1 cellular context compared by ENCODE assay signal in the genomic region with DNA sequence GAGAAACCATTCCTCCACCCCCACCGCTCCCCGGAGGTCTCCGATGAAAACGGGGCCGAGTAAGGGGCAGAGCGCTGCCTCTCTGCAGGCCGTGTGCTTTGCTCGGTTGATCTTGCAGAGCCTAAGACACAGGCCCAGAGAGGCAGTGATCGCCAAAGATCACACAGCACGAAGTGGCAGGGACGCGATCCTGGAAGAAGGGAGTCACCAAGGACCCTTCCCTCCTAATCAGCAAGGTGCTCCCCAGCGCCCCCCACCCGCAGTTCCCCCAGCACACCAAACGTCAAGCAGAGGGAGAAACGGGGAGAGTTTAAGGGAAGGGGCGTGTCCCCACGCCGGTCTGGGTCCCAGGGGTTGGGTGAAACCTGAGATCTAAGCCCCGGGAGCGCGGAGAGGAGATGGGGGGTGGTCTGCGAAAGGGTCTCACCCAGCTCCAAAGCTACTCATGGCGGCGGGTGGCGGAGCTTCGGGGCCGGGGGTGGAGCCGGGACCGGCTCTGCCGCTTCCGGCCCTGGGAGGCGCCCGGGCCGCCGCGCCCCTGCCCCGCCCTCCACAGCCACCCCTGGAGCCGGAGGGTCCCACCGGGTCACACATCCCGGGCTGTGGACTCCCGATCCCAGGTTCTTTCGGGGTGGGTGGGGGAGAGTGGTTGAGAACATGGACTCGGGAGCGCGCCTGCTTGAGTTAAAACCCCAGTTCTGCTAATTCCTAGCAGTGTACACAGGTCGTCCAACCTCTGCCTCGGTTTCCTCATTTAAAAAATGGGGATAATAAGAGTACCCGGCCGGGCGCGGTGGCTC.
TF ChIP-seq lines count a peak whose summit lies in the region.

A gene with protein sequence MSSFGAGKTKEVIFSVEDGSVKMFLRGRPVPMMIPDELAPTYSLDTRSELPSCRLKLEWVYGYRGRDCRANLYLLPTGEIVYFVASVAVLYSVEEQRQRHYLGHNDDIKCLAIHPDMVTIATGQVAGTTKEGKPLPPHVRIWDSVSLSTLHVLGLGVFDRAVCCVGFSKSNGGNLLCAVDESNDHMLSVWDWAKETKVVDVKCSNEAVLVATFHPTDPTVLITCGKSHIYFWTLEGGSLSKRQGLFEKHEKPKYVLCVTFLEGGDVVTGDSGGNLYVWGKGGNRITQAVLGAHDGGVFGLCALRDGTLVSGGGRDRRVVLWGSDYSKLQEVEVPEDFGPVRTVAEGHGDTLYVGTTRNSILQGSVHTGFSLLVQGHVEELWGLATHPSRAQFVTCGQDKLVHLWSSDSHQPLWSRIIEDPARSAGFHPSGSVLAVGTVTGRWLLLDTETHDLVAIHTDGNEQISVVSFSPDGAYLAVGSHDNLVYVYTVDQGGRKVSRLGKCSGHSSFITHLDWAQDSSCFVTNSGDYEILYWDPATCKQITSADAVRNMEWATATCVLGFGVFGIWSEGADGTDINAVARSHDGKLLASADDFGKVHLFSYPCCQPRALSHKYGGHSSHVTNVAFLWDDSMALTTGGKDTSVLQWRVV (minus strand): TSS at position 468 of the 800 bp plus-strand sequence. CDS start 21 bp downstream, at position 447.

TF ChIP-seq in HepG2, 621 proteins besides CTCF, POLR2A, EP300 and RAD21 (continued from another document):
- TF ChIP-seq, protein P1, sequence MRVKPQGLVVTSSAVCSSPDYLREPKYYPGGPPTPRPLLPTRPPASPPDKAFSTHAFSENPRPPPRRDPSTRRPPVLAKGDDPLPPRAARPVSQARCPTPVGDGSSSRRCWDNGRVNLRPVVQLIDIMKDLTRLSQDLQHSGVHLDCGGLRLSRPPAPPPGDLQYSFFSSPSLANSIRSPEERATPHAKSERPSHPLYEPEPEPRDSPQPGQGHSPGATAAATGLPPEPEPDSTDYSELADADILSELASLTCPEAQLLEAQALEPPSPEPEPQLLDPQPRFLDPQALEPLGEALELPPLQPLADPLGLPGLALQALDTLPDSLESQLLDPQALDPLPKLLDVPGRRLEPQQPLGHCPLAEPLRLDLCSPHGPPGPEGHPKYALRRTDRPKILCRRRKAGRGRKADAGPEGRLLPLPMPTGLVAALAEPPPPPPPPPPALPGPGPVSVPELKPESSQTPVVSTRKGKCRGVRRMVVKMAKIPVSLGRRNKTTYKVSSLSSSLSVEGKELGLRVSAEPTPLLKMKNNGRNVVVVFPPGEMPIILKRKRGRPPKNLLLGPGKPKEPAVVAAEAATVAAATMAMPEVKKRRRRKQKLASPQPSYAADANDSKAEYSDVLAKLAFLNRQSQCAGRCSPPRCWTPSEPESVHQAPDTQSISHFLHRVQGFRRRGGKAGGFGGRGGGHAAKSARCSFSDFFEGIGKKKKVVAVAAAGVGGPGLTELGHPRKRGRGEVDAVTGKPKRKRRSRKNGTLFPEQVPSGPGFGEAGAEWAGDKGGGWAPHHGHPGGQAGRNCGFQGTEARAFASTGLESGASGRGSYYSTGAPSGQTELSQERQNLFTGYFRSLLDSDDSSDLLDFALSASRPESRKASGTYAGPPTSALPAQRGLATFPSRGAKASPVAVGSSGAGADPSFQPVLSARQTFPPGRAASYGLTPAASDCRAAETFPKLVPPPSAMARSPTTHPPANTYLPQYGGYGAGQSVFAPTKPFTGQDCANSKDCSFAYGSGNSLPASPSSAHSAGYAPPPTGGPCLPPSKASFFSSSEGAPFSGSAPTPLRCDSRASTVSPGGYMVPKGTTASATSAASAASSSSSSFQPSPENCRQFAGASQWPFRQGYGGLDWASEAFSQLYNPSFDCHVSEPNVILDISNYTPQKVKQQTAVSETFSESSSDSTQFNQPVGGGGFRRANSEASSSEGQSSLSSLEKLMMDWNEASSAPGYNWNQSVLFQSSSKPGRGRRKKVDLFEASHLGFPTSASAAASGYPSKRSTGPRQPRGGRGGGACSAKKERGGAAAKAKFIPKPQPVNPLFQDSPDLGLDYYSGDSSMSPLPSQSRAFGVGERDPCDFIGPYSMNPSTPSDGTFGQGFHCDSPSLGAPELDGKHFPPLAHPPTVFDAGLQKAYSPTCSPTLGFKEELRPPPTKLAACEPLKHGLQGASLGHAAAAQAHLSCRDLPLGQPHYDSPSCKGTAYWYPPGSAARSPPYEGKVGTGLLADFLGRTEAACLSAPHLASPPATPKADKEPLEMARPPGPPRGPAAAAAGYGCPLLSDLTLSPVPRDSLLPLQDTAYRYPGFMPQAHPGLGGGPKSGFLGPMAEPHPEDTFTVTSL (CRISPR knock-in tag; IDR thresholded peaks at IDR 0.05; ENCODE audit: borderline replicate concordance): no peak
- TF ChIP-seq POLR2G (IDR thresholded peaks at IDR 0.05; ENCODE audit: low read depth, low read length) (peak; percentile 60), MXD4 (CRISPR knock-in tag; IDR thresholded peaks at IDR 0.05) (no peak), ZSCAN29 (CRISPR knock-in tag; conservative IDR thresholded peaks at IDR 0.05) (no peak), ZNF335 (CRISPR knock-in tag; IDR thresholded peaks at IDR 0.05) (no peak), KAT8 (CRISPR knock-in tag; IDR thresholded peaks at IDR 0.05) (0 out of 2 replicates have a peak, but pooled peaks have one; percentile 16), GABPB1 (CRISPR knock-in tag; IDR thresholded peaks at IDR 0.05) (peak; percentile 65), AGO1 (IDR thresholded peaks at IDR 0.05; ENCODE audit: low read depth, low read length, poor library complexity, severe bottlenecking) (no peak)
- TF ChIP-seq, protein P2, sequence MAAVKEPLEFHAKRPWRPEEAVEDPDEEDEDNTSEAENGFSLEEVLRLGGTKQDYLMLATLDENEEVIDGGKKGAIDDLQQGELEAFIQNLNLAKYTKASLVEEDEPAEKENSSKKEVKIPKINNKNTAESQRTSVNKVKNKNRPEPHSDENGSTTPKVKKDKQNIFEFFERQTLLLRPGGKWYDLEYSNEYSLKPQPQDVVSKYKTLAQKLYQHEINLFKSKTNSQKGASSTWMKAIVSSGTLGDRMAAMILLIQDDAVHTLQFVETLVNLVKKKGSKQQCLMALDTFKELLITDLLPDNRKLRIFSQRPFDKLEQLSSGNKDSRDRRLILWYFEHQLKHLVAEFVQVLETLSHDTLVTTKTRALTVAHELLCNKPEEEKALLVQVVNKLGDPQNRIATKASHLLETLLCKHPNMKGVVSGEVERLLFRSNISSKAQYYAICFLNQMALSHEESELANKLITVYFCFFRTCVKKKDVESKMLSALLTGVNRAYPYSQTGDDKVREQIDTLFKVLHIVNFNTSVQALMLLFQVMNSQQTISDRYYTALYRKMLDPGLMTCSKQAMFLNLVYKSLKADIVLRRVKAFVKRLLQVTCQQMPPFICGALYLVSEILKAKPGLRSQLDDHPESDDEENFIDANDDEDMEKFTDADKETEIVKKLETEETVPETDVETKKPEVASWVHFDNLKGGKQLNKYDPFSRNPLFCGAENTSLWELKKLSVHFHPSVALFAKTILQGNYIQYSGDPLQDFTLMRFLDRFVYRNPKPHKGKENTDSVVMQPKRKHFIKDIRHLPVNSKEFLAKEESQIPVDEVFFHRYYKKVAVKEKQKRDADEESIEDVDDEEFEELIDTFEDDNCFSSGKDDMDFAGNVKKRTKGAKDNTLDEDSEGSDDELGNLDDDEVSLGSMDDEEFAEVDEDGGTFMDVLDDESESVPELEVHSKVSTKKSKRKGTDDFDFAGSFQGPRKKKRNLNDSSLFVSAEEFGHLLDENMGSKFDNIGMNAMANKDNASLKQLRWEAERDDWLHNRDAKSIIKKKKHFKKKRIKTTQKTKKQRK (IDR thresholded peaks at IDR 0.05; ENCODE audit: low read length): no peak
